ENCODE assay signal across 10 cellular contexts in the genomic region with DNA sequence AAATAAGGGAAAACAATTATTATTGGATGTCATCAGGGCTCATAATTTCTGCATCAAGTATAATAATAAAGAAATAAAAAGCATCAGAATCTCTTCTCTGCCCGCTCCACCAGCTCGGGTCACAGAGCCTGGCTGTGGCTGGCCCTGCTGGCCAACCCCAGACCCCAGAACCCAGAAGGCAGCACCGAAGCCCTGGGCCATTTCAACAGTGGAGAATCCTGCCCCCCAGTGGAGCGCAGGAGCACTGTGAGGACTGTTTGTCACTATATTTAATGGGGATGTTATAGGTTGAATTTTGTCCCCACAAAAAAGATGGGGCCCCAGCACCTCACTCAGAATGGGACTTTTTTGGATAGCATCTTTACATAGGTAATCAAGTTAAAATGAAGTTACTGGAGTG. TPM values are rescaled to one million over a fixed set of nuclear protein-coding genes. Genes with fewer than 3 reads are reported as not detected.
DNase-seq lines count a peak whose midpoint lies in the region; ATAC-seq and TF ChIP-seq lines count a peak whose summit lies in the region.
"Had no signal": no experiment of that assay in that cellular context is flagged by ENCODE, and none has a peak within 500 bp of the region (broad histone marks: within the 10 kb centered on the region; RNA-seq: fewer than 3 reads in every experiment).

No MANE protein-coding gene starts in this region.

- no peak overlapping the region for H2AFZ ChIP-seq in GM23338
- H2AFZ ChIP-seq in SU-DHL-6 (ENCODE audit: low read depth, low read length, severe bottlenecking), result no peak overlapping the region

- H3K4me1 Mint-ChIP-seq in GM23338, result peaks cover 9% of the 10 kb centered on the region; the same call in 2 of the 3 replicates
- H3K4me1 Mint-ChIP-seq in CD4-positive, alpha-beta memory T cell, result no peaks in the 10 kb centered on the region
- H3K4me1 Mint-ChIP-seq: stimulated activated effector memory CD8-positive, alpha-beta T cell treated with anti-CD3 and anti-CD28 coated beads, Interleukin-12 subunit alpha, Interleukin-12 subunit beta, amount 100 ng/mL, for 72 hours had no signal

- H3K4me1 ChIP-seq in GM23338 (ENCODE audit: insufficient read depth), result no peaks in the 10 kb centered on the region
- no peaks in the 10 kb centered on the region for H3K4me1 ChIP-seq in CD4-positive, alpha-beta memory T cell (ENCODE audit: insufficient read depth, low read length)

- no peaks in the 10 kb centered on the region for H3K27me3 ChIP-seq in GM23338 (ENCODE audit: insufficient read depth)
- no peaks in the 10 kb centered on the region for H3K27me3 ChIP-seq in SU-DHL-6 (ENCODE audit: low read length)
- H3K27me3 ChIP-seq in CD4-positive, alpha-beta memory T cell (ENCODE audit: insufficient read depth, low read length), result no peaks in the 10 kb centered on the region

- peak; percentile 84 for DNase-seq in GM23338 (ENCODE audit: low spot score)
- DNase-seq in fibroblast of villous mesenchyme (ENCODE audit: low read depth), result no peak
- DNase-seq in retina, result peak; percentile 80
- no peak for DNase-seq in CD4-positive, alpha-beta memory T cell
- DNase-seq in EL, result no peak
- no peak for DNase-seq in NCI-H1048 (lab: John Stamatoyannopoulos, UW)

- H3K9me3 ChIP-seq in SU-DHL-6 (ENCODE audit: insufficient read depth, low read length), result no peaks in the 10 kb centered on the region
- H3K9me3 ChIP-seq in CD4-positive, alpha-beta memory T cell (ENCODE audit: control insufficient read depth in 1 of 2, low read length in 2 of 2), result no peaks in the 10 kb centered on the region

- H3K9ac ChIP-seq in SU-DHL-6 (ENCODE audit: low read length), result no peak overlapping the region

- H3F3A ChIP-seq in GM23338 (replicated peaks; ENCODE audit: low read depth) (no peaks in the 10 kb centered on the region), SU-DHL-6 (ENCODE audit: insufficient read depth) (no peaks in the 10 kb centered on the region)

- peak; percentile 100 for ATAC-seq in GM23338
- no peak for ATAC-seq in GM21529 (IDR thresholded peaks at IDR 0.05; ENCODE audit: unreplicated experiment)

- H3K27ac Mint-ChIP-seq in GM23338, result peak overlapping the region; percentile 74
- peak overlapping the region in 2 of 7 donors; percentile 32 to 51 for H3K27ac Mint-ChIP-seq in CD4-positive, alpha-beta memory T cell

- H3K9me2 ChIP-seq in GM23338 (ENCODE audit: insufficient read depth) (no peaks in the 10 kb centered on the region), SU-DHL-6 (replicated peaks; ENCODE audit: insufficient read depth, low read length) (no peaks in the 10 kb centered on the region)

- H3K79me2 ChIP-seq in GM23338 (replicated peaks; ENCODE audit: insufficient read depth), result no peaks in the 10 kb centered on the region
- no peaks in the 10 kb centered on the region for H3K79me2 ChIP-seq in SU-DHL-6 (ENCODE audit: insufficient read depth, low read length)

- peaks cover 8% of the 10 kb centered on the region; the same call in 1 of the 3 replicates for H3K9me3 Mint-ChIP-seq in GM23338
- H3K9me3 Mint-ChIP-seq in CD4-positive, alpha-beta memory T cell, result no peaks in the 10 kb centered on the region
- H3K9me3 Mint-ChIP-seq: stimulated activated effector memory CD8-positive, alpha-beta T cell treated with anti-CD3 and anti-CD28 coated beads, Interleukin-12 subunit alpha, Interleukin-12 subunit beta, amount 100 ng/mL, for 72 hours had no signal

- H3K4me3 Mint-ChIP-seq in GM23338, result no peak overlapping the region
- no peak overlapping the region for H3K4me3 Mint-ChIP-seq in CD4-positive, alpha-beta memory T cell
- H3K4me3 Mint-ChIP-seq: stimulated activated effector memory CD8-positive, alpha-beta T cell treated with anti-CD3 and anti-CD28 coated beads, Interleukin-12 subunit alpha, Interleukin-12 subunit beta, amount 100 ng/mL, for 72 hours had no signal

- peaks cover 35% of the 10 kb centered on the region for H3K36me3 Mint-ChIP-seq in GM23338 (ENCODE audit: low read depth)
- peaks cover 23 to 45% of the 10 kb centered on the region in 2 donors for H3K36me3 Mint-ChIP-seq in CD4-positive, alpha-beta memory T cell

- CTCF ChIA-PET in CD4-positive, alpha-beta memory T cell (lab: Charles Lee; ENCODE audit: partially characterized antibody), result interaction anchor here (0.8 kb wide), 1 partner anchor 141 kb away, joined by 3 read pairs; no protein-coding TSS in a partner anchor

- POLR2A ChIA-PET in CD4-positive, alpha-beta memory T cell (lab: Charles Lee; ENCODE audit: partially characterized antibody), result no interaction called here

- TF ChIP-seq CTCF in GM23338 (conservative IDR thresholded peaks at IDR 0.05; ENCODE audit: low read depth in 2 of 2), result peak; percentile 89 to 94
- TF ChIP-seq CTCF in SU-DHL-6 (IDR thresholded peaks at IDR 0.05; ENCODE audit: insufficient read depth, low read length, poor library complexity, severe bottlenecking), result peak; percentile 28
- TF ChIP-seq CTCF in fibroblast of villous mesenchyme (IDR thresholded peaks at IDR 0.05; ENCODE audit: insufficient read depth, low read depth, low read length), result peak; percentile 33

- H3K36me3 ChIP-seq in GM23338 (ENCODE audit: insufficient read depth) (peaks cover 3% of the 10 kb centered on the region; the same call in 1 of the 2 replicates), SU-DHL-6 (ENCODE audit: low read length) (no peaks in the 10 kb centered on the region)
- peaks cover 6% of the 10 kb centered on the region for H3K36me3 ChIP-seq in CD4-positive, alpha-beta memory T cell (ENCODE audit: insufficient read depth, low read length)

- intact Hi-C loops in CD4-positive, alpha-beta memory T cell (cut with micrococcal nuclease), result no loop called here

- H4K20me1 ChIP-seq in GM23338 (replicated peaks; ENCODE audit: insufficient read depth), result 0 out of 2 replicates have a peak, but pooled peaks cover 3% of the 10 kb centered on the region
- H4K20me1 ChIP-seq in SU-DHL-6 (ENCODE audit: low read depth, low read length), result no peaks in the 10 kb centered on the region

- no peak overlapping the region for H3K4me3 ChIP-seq in GM23338
- no peak overlapping the region for H3K4me3 ChIP-seq in SU-DHL-6 (ENCODE audit: insufficient read depth, low read length, poor library complexity, severe bottlenecking)
- no peak overlapping the region for H3K4me3 ChIP-seq in fibroblast of villous mesenchyme (ENCODE audit: low read depth, low read length)
- H3K4me3 ChIP-seq in CD4-positive, alpha-beta memory T cell (ENCODE audit: low read length in 2 of 2), result no peak overlapping the region

- H3K27ac ChIP-seq in GM23338 (ENCODE audit: low read depth) (no peak overlapping the region), SU-DHL-6 (ENCODE audit: low read depth, low read length) (no peak overlapping the region)
- no peak overlapping the region for H3K27ac ChIP-seq in CD4-positive, alpha-beta memory T cell (ENCODE audit: low read depth, low read length)

- peaks cover 8% of the 10 kb centered on the region for H3K27me3 Mint-ChIP-seq in GM23338 (ENCODE audit: insufficient read depth, low read depth, poor library complexity)
- H3K27me3 Mint-ChIP-seq in CD4-positive, alpha-beta memory T cell, result no peaks in the 10 kb centered on the region

- H3K4me2 ChIP-seq in GM23338 (no peak overlapping the region), SU-DHL-6 (ENCODE audit: low read depth, low read length, poor library complexity, severe bottlenecking) (no peak overlapping the region)

TF ChIP-seq in GM23338, 12 proteins besides CTCF, POLR2A, EP300 and RAD21 (continues in another document):
- TF ChIP-seq EZH2phosphoT487 (IDR thresholded peaks at IDR 0.05; ENCODE audit: unreplicated experiment) (no peak), ZNF114 (CRISPR knock-in tag; IDR thresholded peaks at IDR 0.05) (no peak), NANOG (IDR thresholded peaks at IDR 0.05; ENCODE audit: borderline replicate concordance) (no peak), EZH2 (IDR thresholded peaks at IDR 0.05; ENCODE audit: low read depth, unreplicated experiment) (no peak), POLR2AphosphoS5 (IDR thresholded peaks at IDR 0.05; ENCODE audit: low read depth) (no peak), STAT1 (IDR thresholded peaks at IDR 0.05; ENCODE audit: unreplicated experiment) (no peak), JUNB (IDR thresholded peaks at IDR 0.05; ENCODE audit: unreplicated experiment) (no peak), ZNF331 (CRISPR knock-in tag; IDR thresholded peaks at IDR 0.05; ENCODE audit: low read depth) (no peak)

RNA-seq across cellular contexts. Expression of gene DENND11, which starts 27.3 kb away (rescaled TPM):
- 23.9 and 29.5 TPM in 2 replicates for total RNA-seq in GM23338 (2014; rRNA removed; shearing (Covaris generic))
- polyA plus RNA-seq in GM23338 (2016; fragmentation: Nextera tagmentation; extraction: Ambion mirVana), result 4.9 and 5.1 TPM in 2 replicates
- total RNA-seq in fibroblast of villous mesenchyme, result 4.8 and 5.6 TPM in 2 replicates
- total RNA-seq in CD4-positive, alpha-beta memory T cell, result 10 to 100 TPM; 62.5 to 62.9 TPM
- polyA plus RNA-seq in CD4-positive, alpha-beta memory T cell, result 10 to 100 TPM in 1 of 2 donors, 1 to 10 TPM in 1; 5.0 to 14.8 TPM

RNA-seq across cellular contexts. Expression of gene WEE2, which starts 33.5 kb away (rescaled TPM):
- total RNA-seq in GM23338 (2014; rRNA removed; shearing (Covaris generic)), result 0.16 TPM in 1 of 2 replicates, not detected in the other
- not detected in 2 replicates for polyA plus RNA-seq in GM23338 (2016; fragmentation: Nextera tagmentation; extraction: Ambion mirVana)
- 0.32 TPM in 1 of 2 replicates, not detected in the other for total RNA-seq in fibroblast of villous mesenchyme
- total RNA-seq in CD4-positive, alpha-beta memory T cell, result not detected
- polyA plus RNA-seq in CD4-positive, alpha-beta memory T cell, result not detected
- total RNA-seq: mucosa of gallbladder had no signal

Comparison
In these comparisons a context has a peak if more than half of its experiments do, and no peak if none do; other contexts are left out.
1. DNase-seq: peak in GM23338 (single experiment) and retina (single experiment); none in fibroblast of villous mesenchyme (single experiment), CD4-positive, alpha-beta memory T cell (0 of 5), EL (single experiment) and NCI-H1048 (single experiment).
2. CTCF ChIP-seq: peak in every context shown above with its lines; median percentile 92 in GM23338; 33 in fibroblast of villous mesenchyme; 28 in SU-DHL-6.